In genomic region chr12:54882074-54882473, GRCh38 we compare ENCODE assay signal across 1 cellular context.
TF ChIP-seq lines count a peak whose summit lies in the region.

No MANE protein-coding gene starts in this region.

TF ChIP-seq in HepG2, 621 proteins besides CTCF, POLR2A, EP300 and RAD21:
- TF ChIP-seq NRL (CRISPR knock-in tag; IDR thresholded peaks at IDR 0.05; ENCODE audit: borderline replicate concordance) (no peak), SYNCRIP (IDR thresholded peaks at IDR 0.05; ENCODE audit: insufficient read depth, low read depth, low read length) (no peak), ZSCAN20 (CRISPR knock-in tag; IDR thresholded peaks at IDR 0.05; ENCODE audit: borderline replicate concordance) (no peak), IKZF4 (CRISPR knock-in tag; IDR thresholded peaks at IDR 0.05; ENCODE audit: borderline replicate concordance, low read depth, not compliant biosample characterization) (no peak), MIER2 (CRISPR knock-in tag; IDR thresholded peaks at IDR 0.05) (no peak), HNRNPUL1 (IDR thresholded peaks at IDR 0.05; ENCODE audit: low read depth, low read length) (no peak), ATF7 (IDR thresholded peaks at IDR 0.05) (no peak), ATF7 (CRISPR knock-in tag; IDR thresholded peaks at IDR 0.05) (no peak)
- TF ChIP-seq, protein P1, sequence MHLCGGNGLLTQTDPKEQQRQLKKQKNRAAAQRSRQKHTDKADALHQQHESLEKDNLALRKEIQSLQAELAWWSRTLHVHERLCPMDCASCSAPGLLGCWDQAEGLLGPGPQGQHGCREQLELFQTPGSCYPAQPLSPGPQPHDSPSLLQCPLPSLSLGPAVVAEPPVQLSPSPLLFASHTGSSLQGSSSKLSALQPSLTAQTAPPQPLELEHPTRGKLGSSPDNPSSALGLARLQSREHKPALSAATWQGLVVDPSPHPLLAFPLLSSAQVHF (CRISPR knock-in tag; IDR thresholded peaks at IDR 0.05): no peak
- TF ChIP-seq, protein P2, sequence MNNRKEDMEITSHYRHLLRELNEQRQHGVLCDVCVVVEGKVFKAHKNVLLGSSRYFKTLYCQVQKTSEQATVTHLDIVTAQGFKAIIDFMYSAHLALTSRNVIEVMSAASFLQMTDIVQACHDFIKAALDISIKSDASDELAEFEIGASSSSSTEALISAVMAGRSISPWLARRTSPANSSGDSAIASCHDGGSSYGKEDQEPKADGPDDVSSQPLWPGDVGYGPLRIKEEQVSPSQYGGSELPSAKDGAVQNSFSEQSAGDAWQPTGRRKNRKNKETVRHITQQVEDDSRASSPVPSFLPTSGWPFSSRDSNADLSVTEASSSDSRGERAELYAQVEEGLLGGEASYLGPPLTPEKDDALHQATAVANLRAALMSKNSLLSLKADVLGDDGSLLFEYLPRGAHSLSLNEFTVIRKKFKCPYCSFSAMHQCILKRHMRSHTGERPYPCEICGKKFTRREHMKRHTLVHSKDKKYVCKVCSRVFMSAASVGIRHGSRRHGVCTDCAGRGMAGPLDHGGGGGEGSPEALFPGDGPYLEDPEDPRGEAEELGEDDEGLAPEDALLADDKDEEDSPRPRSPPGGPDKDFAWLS (CRISPR knock-in tag; IDR thresholded peaks at IDR 0.05; ENCODE audit: borderline replicate concordance): no peak
- TF ChIP-seq, protein P3, sequence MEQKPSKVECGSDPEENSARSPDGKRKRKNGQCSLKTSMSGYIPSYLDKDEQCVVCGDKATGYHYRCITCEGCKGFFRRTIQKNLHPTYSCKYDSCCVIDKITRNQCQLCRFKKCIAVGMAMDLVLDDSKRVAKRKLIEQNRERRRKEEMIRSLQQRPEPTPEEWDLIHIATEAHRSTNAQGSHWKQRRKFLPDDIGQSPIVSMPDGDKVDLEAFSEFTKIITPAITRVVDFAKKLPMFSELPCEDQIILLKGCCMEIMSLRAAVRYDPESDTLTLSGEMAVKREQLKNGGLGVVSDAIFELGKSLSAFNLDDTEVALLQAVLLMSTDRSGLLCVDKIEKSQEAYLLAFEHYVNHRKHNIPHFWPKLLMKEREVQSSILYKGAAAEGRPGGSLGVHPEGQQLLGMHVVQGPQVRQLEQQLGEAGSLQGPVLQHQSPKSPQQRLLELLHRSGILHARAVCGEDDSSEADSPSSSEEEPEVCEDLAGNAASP (CRISPR knock-in tag; IDR thresholded peaks at IDR 0.05; ENCODE audit: borderline replicate concordance): no peak
- TF ChIP-seq, protein P4, sequence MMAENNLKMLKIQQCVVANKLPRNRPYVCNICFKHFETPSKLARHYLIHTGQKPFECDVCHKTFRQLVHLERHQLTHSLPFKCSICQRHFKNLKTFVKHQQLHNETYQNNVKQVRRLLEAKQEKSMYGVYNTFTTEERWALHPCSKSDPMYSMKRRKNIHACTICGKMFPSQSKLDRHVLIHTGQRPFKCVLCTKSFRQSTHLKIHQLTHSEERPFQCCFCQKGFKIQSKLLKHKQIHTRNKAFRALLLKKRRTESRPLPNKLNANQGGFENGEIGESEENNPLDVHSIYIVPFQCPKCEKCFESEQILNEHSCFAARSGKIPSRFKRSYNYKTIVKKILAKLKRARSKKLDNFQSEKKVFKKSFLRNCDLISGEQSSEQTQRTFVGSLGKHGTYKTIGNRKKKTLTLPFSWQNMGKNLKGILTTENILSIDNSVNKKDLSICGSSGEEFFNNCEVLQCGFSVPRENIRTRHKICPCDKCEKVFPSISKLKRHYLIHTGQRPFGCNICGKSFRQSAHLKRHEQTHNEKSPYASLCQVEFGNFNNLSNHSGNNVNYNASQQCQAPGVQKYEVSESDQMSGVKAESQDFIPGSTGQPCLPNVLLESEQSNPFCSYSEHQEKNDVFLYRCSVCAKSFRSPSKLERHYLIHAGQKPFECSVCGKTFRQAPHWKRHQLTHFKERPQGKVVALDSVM (CRISPR knock-in tag; IDR thresholded peaks at IDR 0.05): no peak
